In genomic region chr6:163941471-163941980, GRCh38 we compare ENCODE assay signal across 16 cellular contexts.
DNase-seq lines count a peak whose midpoint lies in the region; ATAC-seq and TF ChIP-seq lines count a peak whose summit lies in the region.
"Had no signal": no experiment of that assay in that cellular context is flagged by ENCODE, and none has a peak within 500 bp of the region (broad histone marks: within the 10 kb centered on the region; RNA-seq: fewer than 3 reads in every experiment).

No MANE protein-coding gene starts in this region.

- H3K18ac ChIP-seq in mesendoderm (ENCODE audit: low read length), result no peak overlapping the region

- H3K56ac ChIP-seq in mesendoderm (ENCODE audit: low read length), result peak overlapping the region; percentile 31

- no peak overlapping the region for H2AK5ac ChIP-seq in mesendoderm (ENCODE audit: low read length)

- H3K4me2 ChIP-seq in mesendoderm (ENCODE audit: low read length) (no peak overlapping the region), smooth muscle cell (no peak overlapping the region)

- peaks cover 57% of the 10 kb centered on the region for H3K4me1 ChIP-seq in HUES48 (ENCODE audit: control insufficient read depth, insufficient read depth, low read length)
- H3K4me1 ChIP-seq in endodermal cell (ENCODE audit: control insufficient read depth, insufficient read depth, low read length), result peaks cover 28% of the 10 kb centered on the region
- peaks cover 18% of the 10 kb centered on the region for H3K4me1 ChIP-seq in mesendoderm (ENCODE audit: control insufficient read depth, low read depth, low read length)
- H3K4me1 ChIP-seq in spleen, result peaks cover 0 to 9% (median 0%) of the 10 kb centered on the region in 6 donors
- peaks cover 45% of the 10 kb centered on the region for H3K4me1 ChIP-seq in smooth muscle cell (ENCODE audit: low read depth)
- H3K4me1 ChIP-seq: colonic mucosa had no signal

- DNase-seq in endodermal cell (peak; percentile 58), mesendoderm (no peak), spleen (peak; percentile 56), hippocampal formation (lab: John Stamatoyannopoulos, UW) (no peak), smooth muscle cell (lab: John Stamatoyannopoulos, UW; ENCODE audit: unreplicated experiment) (no peak), DMS 273 treated with DMSO at 0.1 percent for 48 hours (lab: John Stamatoyannopoulos, UW) (no peak)
- DNase-seq: activated naive CD4-positive, alpha-beta T cell treated with anti-CD3 and anti-CD28 coated beads for 36 hours; activated T-cell treated with anti-CD3 and anti-CD28 coated beads for 4 hours; CD4-positive, alpha-beta T cell; colonic mucosa; DMS79; NCI-H2029; NCI-H510A; upper lobe of left lung had no signal

- H3K27me3 Mint-ChIP-seq in endodermal cell (ENCODE audit: insufficient read depth), result peaks cover 13% of the 10 kb centered on the region

- H3K4me3 ChIP-seq in HUES48 (ENCODE audit: low read depth, low read length) (no peak overlapping the region), endodermal cell (ENCODE audit: low read length) (no peak overlapping the region), mesendoderm (ENCODE audit: low read length) (no peak overlapping the region), spleen (no peak overlapping the region), smooth muscle cell (no peak overlapping the region)
- H3K4me3 ChIP-seq: colonic mucosa, upper lobe of left lung had no signal

- H3K36me3 ChIP-seq in HUES48 (ENCODE audit: control insufficient read depth, insufficient read depth, low read length), result no peaks in the 10 kb centered on the region
- H3K36me3 ChIP-seq in endodermal cell (ENCODE audit: control insufficient read depth, insufficient read depth, low read length), result no peaks in the 10 kb centered on the region
- H3K36me3 ChIP-seq in mesendoderm (ENCODE audit: control insufficient read depth, insufficient read depth, low read length), result no peaks in the 10 kb centered on the region
- no peaks in the 10 kb centered on the region for H3K36me3 ChIP-seq in spleen
- no peaks in the 10 kb centered on the region for H3K36me3 ChIP-seq in smooth muscle cell (ENCODE audit: low read depth)
- H3K36me3 ChIP-seq: colonic mucosa, upper lobe of left lung had no signal

- no peak overlapping the region for H2AFZ ChIP-seq in smooth muscle cell (ENCODE audit: low read depth)

- no peak overlapping the region for H3K4me3 Mint-ChIP-seq in endodermal cell
- H3K4me3 Mint-ChIP-seq: activated naive CD4-positive, alpha-beta T cell treated with anti-CD3 and anti-CD28 coated beads for 36 hours; CD4-positive, alpha-beta T cell had no signal

- no peak overlapping the region for H2BK15ac ChIP-seq in mesendoderm (replicated peaks; ENCODE audit: low read depth)

- intact Hi-C loops in spleen (cut with DNase I; ENCODE audit: low total_unique reads), result no loop called here

- H4K8ac ChIP-seq in mesendoderm (ENCODE audit: low read depth, low read length), result no peak overlapping the region

- H3F3A ChIP-seq in smooth muscle cell (ENCODE audit: low read depth), result no peaks in the 10 kb centered on the region

- H3K27ac ChIP-seq in HUES48 (ENCODE audit: low read depth, low read length) (peak overlapping the region; percentile 62), endodermal cell (ENCODE audit: low read depth, low read length) (peak overlapping the region; percentile 79), mesendoderm (ENCODE audit: low read depth, low read length) (no peak overlapping the region), spleen (peak overlapping the region in 4 of 8 donors; percentile 11 to 27 (median 18)), smooth muscle cell (ENCODE audit: low read depth) (no peak overlapping the region)
- H3K27ac ChIP-seq: colonic mucosa, upper lobe of left lung had no signal

- peak overlapping the region; percentile 48 for H2BK5ac ChIP-seq in mesendoderm (ENCODE audit: low read length)

- no peak overlapping the region for H3K27ac Mint-ChIP-seq in endodermal cell
- H3K27ac Mint-ChIP-seq: activated naive CD4-positive, alpha-beta T cell treated with anti-CD3 and anti-CD28 coated beads for 36 hours; CD4-positive, alpha-beta T cell had no signal

- peaks cover 55% of the 10 kb centered on the region for H3K4me1 Mint-ChIP-seq in endodermal cell

- H3K36me3 Mint-ChIP-seq in endodermal cell (ENCODE audit: low read depth), result no peaks in the 10 kb centered on the region

- no peaks in the 10 kb centered on the region for H3K79me1 ChIP-seq in mesendoderm (ENCODE audit: low read length)

- no peak overlapping the region for H2BK120ac ChIP-seq in mesendoderm (ENCODE audit: low read depth, low read length)

- no peaks in the 10 kb centered on the region for H3K27me3 ChIP-seq in HUES48 (ENCODE audit: control insufficient read depth, insufficient read depth, low read length)
- H3K27me3 ChIP-seq in endodermal cell (ENCODE audit: control insufficient read depth, insufficient read depth, low read length, poor library complexity, severe bottlenecking), result no peaks in the 10 kb centered on the region
- no peaks in the 10 kb centered on the region for H3K27me3 ChIP-seq in mesendoderm (ENCODE audit: insufficient read depth, low read length, poor library complexity)
- peaks cover 0 to 23% (median 0%) of the 10 kb centered on the region in 7 donors for H3K27me3 ChIP-seq in spleen (replicated peaks in 1 of 7)
- peaks cover 8% of the 10 kb centered on the region for H3K27me3 ChIP-seq in smooth muscle cell (ENCODE audit: low read depth)
- H3K27me3 ChIP-seq: colonic mucosa, upper lobe of left lung had no signal

- no peak overlapping the region for H4K5ac ChIP-seq in mesendoderm (ENCODE audit: low read length)

- TF ChIP-seq POLR2A in spleen (IDR thresholded peaks at IDR 0.05), result no peak

- no peak for TF ChIP-seq CTCF in endodermal cell (conservative IDR thresholded peaks at IDR 0.05)
- TF ChIP-seq CTCF in spleen (IDR thresholded peaks at IDR 0.05 in 8 of 11, conservative IDR thresholded peaks at IDR 0.05 in 3 of 11), result no peak
- TF ChIP-seq CTCF in smooth muscle cell (IDR thresholded peaks at IDR 0.05; ENCODE audit: borderline replicate concordance, insufficient read depth, poor library complexity, severe bottlenecking), result no peak

- WGBS in endodermal cell (ENCODE audit: insufficient coverage in 1 of 2, insufficient read length in 1 of 2), 2 experiments, result 65 to 75% methylated on average over 7 to 10 of the region's 10 CpGs
- WGBS in mesendoderm (ENCODE audit: extremely low coverage, insufficient coverage, low lambda C conversion rate), result no CpG with 5 or more reads among the region's 10 CpGs
- WGBS in spleen, 5 donors, result 45 to 66% (median 53%) methylated on average over 9 to 10 of the region's 10 CpGs
- 80% methylated on average over 10 of the region's 10 CpGs for WGBS in smooth muscle cell (ENCODE audit: low lambda C conversion rate)

- no peak for ATAC-seq in GM19328 (IDR thresholded peaks at IDR 0.05; ENCODE audit: unreplicated experiment)

- H3K79me2 ChIP-seq in mesendoderm (ENCODE audit: control insufficient read depth, insufficient read depth, low read length) (no peaks in the 10 kb centered on the region), smooth muscle cell (ENCODE audit: low read depth) (no peaks in the 10 kb centered on the region)

- H3K9me3 ChIP-seq in HUES48 (ENCODE audit: control insufficient read depth, insufficient read depth, low read length) (no peaks in the 10 kb centered on the region), endodermal cell (ENCODE audit: control insufficient read depth, low read length) (no peaks in the 10 kb centered on the region), spleen (no peaks in the 10 kb centered on the region), smooth muscle cell (replicated peaks; ENCODE audit: low read depth) (no peaks in the 10 kb centered on the region)
- H3K9me3 ChIP-seq: colonic mucosa, upper lobe of left lung had no signal

- no peaks in the 10 kb centered on the region for H3K9me3 Mint-ChIP-seq in endodermal cell
- H3K9me3 Mint-ChIP-seq: activated naive CD4-positive, alpha-beta T cell treated with anti-CD3 and anti-CD28 coated beads for 36 hours; CD4-positive, alpha-beta T cell had no signal

- H3K4ac ChIP-seq in mesendoderm (ENCODE audit: low read depth, low read length), result no peak overlapping the region

- H3K9ac ChIP-seq in HUES48 (ENCODE audit: low read depth, low read length) (no peak overlapping the region), endodermal cell (ENCODE audit: extremely low read depth, low read length, poor library complexity, severe bottlenecking) (no peak overlapping the region), mesendoderm (ENCODE audit: low read length) (no peak overlapping the region), smooth muscle cell (ENCODE audit: low read depth) (no peak overlapping the region)

- no peak overlapping the region for H3K23ac ChIP-seq in mesendoderm (ENCODE audit: low read length)

- H4K20me1 ChIP-seq in smooth muscle cell (ENCODE audit: low read depth), result no peaks in the 10 kb centered on the region

Comparison
In these comparisons a context has a peak if more than half of its experiments do, and no peak if none do; other contexts are left out.
1. H3K27ac ChIP-seq: peak in HUES48 (single experiment) and endodermal cell (single experiment); none in mesendoderm (single experiment) and smooth muscle cell (single experiment).
2. DNase-seq: peak in endodermal cell (single experiment) and spleen (single experiment); none in mesendoderm (single experiment), hippocampal formation (0 of 2), smooth muscle cell (single experiment) and DMS 273 treated with DMSO at 0.1 percent for 48 hours (single experiment).